16 cellular contexts compared by ENCODE assay signal in genomic region chr3:154015307-154015706, GRCh38.
"Had no signal": no experiment of that assay in that cellular context is flagged by ENCODE, and none has a peak within 500 bp of the region (broad histone marks: within the 10 kb centered on the region; RNA-seq: fewer than 3 reads in every experiment).

No MANE protein-coding gene starts in this region.

- DNase-seq: Kasumi-1, MG63, NCI-H1092 treated with DMSO at 0.1 percent for 48 hours, NCI-H1436, NCI-H1694, NCI-H187 treated with DMSO at 0.1 percent for 48 hours, NCI-H2029 treated with DMSO at 0.1 percent for 48 hours, NCI-H2171 treated with DMSO at 0.1 percent for 48 hours, NCI-H2227 treated with DMSO at 0.1 percent for 48 hours, NCI-H524, NCI-H526 treated with DMSO at 0.1 percent for 48 hours, NCI-H774, SHP77 treated with DMSO at 0.1 percent for 48 hours had no signal

- H3K4me3 ChIP-seq: K562, MG63 had no signal

- H3K9me3 ChIP-seq: MG63 had no signal

- H3K27ac ChIP-seq: HL-60, KMS-11 had no signal

- H3K27me3 ChIP-seq: MG63 had no signal

- H3K9ac ChIP-seq: KMS-11 had no signal

- H3K36me3 ChIP-seq: MG63 had no signal

- H3K4me2 ChIP-seq: KMS-11 had no signal
